In genomic region chr4:123092603-123093002, GRCh38 we compare ENCODE assay signal across 19 cellular contexts.
A peak's percentile ranks its signal among the peaks of the same experiment; 100 is the strongest.
DNase-seq lines count a peak whose midpoint lies in the region; ATAC-seq, FAIRE-seq and TF ChIP-seq lines count a peak whose summit lies in the region.
"Had no signal": no experiment of that assay in that cellular context is flagged by ENCODE, and none has a peak within 500 bp of the region (broad histone marks: within the 10 kb centered on the region; RNA-seq: fewer than 3 reads in every experiment).

No MANE protein-coding gene starts in this region.

- H3K9me1 ChIP-seq in K562 (ENCODE audit: control insufficient read depth, insufficient read depth, low read length): no peaks in the 10 kb centered on the region

- H3K27ac ChIP-seq in K562 (ENCODE audit: extremely low read depth, low read depth, low read length) (no peak overlapping the region), mesendoderm (ENCODE audit: low read depth, low read length) (no peak overlapping the region)

- WGBS in K562 (ENCODE audit: insufficient coverage, low coverage, missing lambda C conversion rate): 91% methylated on average over 1 of the region's 1 CpG
- WGBS in mesendoderm (ENCODE audit: extremely low coverage, insufficient coverage, low lambda C conversion rate): no CpG with 5 or more reads among the region's 1 CpG

- no peak for TF ChIP-seq EP300 in K562 (IDR thresholded peaks at IDR 0.05; ENCODE audit: low read length)

- H3K79me2 ChIP-seq in K562 (ENCODE audit: control insufficient read depth, insufficient read depth, low read length) (no peaks in the 10 kb centered on the region), mesendoderm (ENCODE audit: control insufficient read depth, insufficient read depth, low read length) (no peaks in the 10 kb centered on the region)

- no peak overlapping the region for H2BK5ac ChIP-seq in mesendoderm (ENCODE audit: low read length)

- in situ Hi-C loops in K562 (cut with MboI) (no loop called here), GM13977 (cut with MboI; ENCODE audit: low pct_unique_long_range_greater_than_20kb, low sequenced_read_pairs, unreplicated experiment) (no loop called here)

- H4K20me1 ChIP-seq in K562 (replicated peaks; ENCODE audit: control insufficient read depth, insufficient read depth, low read length): no peaks in the 10 kb centered on the region

- TF ChIP-seq RAD21 in K562 (CRISPR knock-in tag; conservative IDR thresholded peaks at IDR 0.05 in 1 of 2, IDR thresholded peaks at IDR 0.05 in 1 of 2): no peak

- no peak overlapping the region for H4K5ac ChIP-seq in mesendoderm (ENCODE audit: low read length)

- no peak overlapping the region for H2AFZ ChIP-seq in K562 (ENCODE audit: low read depth, low read length)

- H2BK120ac ChIP-seq in mesendoderm (ENCODE audit: low read depth, low read length): no peak overlapping the region

- POLR2A ChIA-PET in K562 (lab: Yijun Ruan, JAX): interaction anchor here (0.6 to 1.1 kb wide), 3 partner anchors 11 to 330 kb away, joined by 3 read pairs; no protein-coding TSS in a partner anchor

- no TSS peak for BruUV-seq in K562 (replicated peaks; lab: Mats Ljungman, UMichigan)

- no peak overlapping the region for H4K8ac ChIP-seq in mesendoderm (ENCODE audit: low read depth, low read length)

- H3K27me3 ChIP-seq in K562 (ENCODE audit: control insufficient read depth in 2 of 2, insufficient read depth in 2 of 2, low read length in 2 of 2) (no peaks in the 10 kb centered on the region), mesendoderm (ENCODE audit: insufficient read depth, low read length, poor library complexity) (no peaks in the 10 kb centered on the region)

- intact Hi-C loops in K562 (cut with micrococcal nuclease): loop anchor here (10.0 kb wide), 2 partner anchors 128 to 338 kb away; no protein-coding TSS in a partner anchor

- ATAC-seq in K562 (no peak), GM21423 (IDR thresholded peaks at IDR 0.05; ENCODE audit: unreplicated experiment) (no peak)
- no peak for ATAC-seq in activated T-cell treated with anti-CD3 and anti-CD28 coated beads, Interleukin-2, amount 50 U/mL, for 4 hours
- ATAC-seq: CD8-positive, alpha-beta T cell had no signal

- H3K36me3 ChIP-seq in K562 (ENCODE audit: control insufficient read depth, insufficient read depth, low read length): peaks cover 26% of the 10 kb centered on the region; the same call in 2 of the 3 replicates
- no peaks in the 10 kb centered on the region for H3K36me3 ChIP-seq in mesendoderm (ENCODE audit: control insufficient read depth, insufficient read depth, low read length)

- H2BK15ac ChIP-seq in mesendoderm (replicated peaks; ENCODE audit: low read depth): no peak overlapping the region

- H3K4me3 ChIP-seq in K562: no peak overlapping the region
- H3K4me3 ChIP-seq in mesendoderm (ENCODE audit: low read length): no peak overlapping the region
- H3K4me3 ChIP-seq: HAP-1 had no signal

- no peaks in the 10 kb centered on the region for H3K4me1 Mint-ChIP-seq in activated T-cell treated with anti-CD3 and anti-CD28 coated beads, Interleukin-2, amount 50 U/mL, for 4 hours (ENCODE audit: low read depth)

- no peak for DNase-seq in H54 (ENCODE audit: insufficient read length, low spot score)
- peak; percentile 2 for DNase-seq in LHCN-M2 (ENCODE audit: low read depth)
- DNase-seq in K562 (ENCODE audit: extremely low read depth in 1 of 4, low spot score in 3 of 4): no peak
- DNase-seq in mesendoderm: peak; percentile 39
- no peak for DNase-seq in activated T-cell treated with anti-CD3 and anti-CD28 coated beads, Interleukin-2, amount 50 U/mL, for 4 hours
- no peak for DNase-seq in NCI-H146 treated with DMSO at 0.1 percent for 48 hours (lab: John Stamatoyannopoulos, UW; ENCODE audit: unreplicated experiment)
- no peak for DNase-seq in GM13977 (ENCODE audit: low spot score)
- DNase-seq: C1 segment of cervical spinal cord; Caco-2; CD8-positive, alpha-beta T cell; DMS153; DND-41; HFFc6 had no signal

- H3K56ac ChIP-seq in mesendoderm (ENCODE audit: low read length): no peak overlapping the region

- peaks cover 33% of the 10 kb centered on the region for H3K36me3 Mint-ChIP-seq in activated T-cell treated with anti-CD3 and anti-CD28 coated beads, Interleukin-2, amount 50 U/mL, for 4 hours (ENCODE audit: insufficient read depth)

- CTCF ChIA-PET in K562 (lab: Yijun Ruan, JAX; ENCODE audit: low intra/inter-chr PET ratio): no interaction called here

- no peaks in the 10 kb centered on the region for H3K27me3 Mint-ChIP-seq in activated T-cell treated with anti-CD3 and anti-CD28 coated beads, Interleukin-2, amount 50 U/mL, for 4 hours (ENCODE audit: low read depth)

- H3K9ac ChIP-seq in K562 (ENCODE audit: insufficient read depth in 1 of 2, low read depth in 2 of 2, low read length in 2 of 2) (no peak overlapping the region), mesendoderm (ENCODE audit: low read length) (no peak overlapping the region)

- H3K4me2 ChIP-seq in K562 (ENCODE audit: insufficient read depth, low read length) (no peak overlapping the region), mesendoderm (ENCODE audit: low read length) (no peak overlapping the region)

- TF ChIP-seq POLR2A in H54 (IDR thresholded peaks at IDR 0.05; ENCODE audit: low read depth, low read length) (no peak), K562 (conservative IDR thresholded peaks at IDR 0.05) (no peak)

- peaks cover 3% of the 10 kb centered on the region for H3K9me3 Mint-ChIP-seq in activated T-cell treated with anti-CD3 and anti-CD28 coated beads, Interleukin-2, amount 50 U/mL, for 4 hours
- H3K9me3 Mint-ChIP-seq: HFFc6 had no signal

- no peak overlapping the region for H2AK5ac ChIP-seq in mesendoderm (ENCODE audit: low read length)

- no peak for TF ChIP-seq CTCF in K562 (IDR thresholded peaks at IDR 0.05 in 2 of 3, conservative IDR thresholded peaks at IDR 0.05 in 1 of 3; ENCODE audit: insufficient read depth in 2 of 3, low read depth in 1 of 3, low read length in 3 of 3)
- TF ChIP-seq CTCF in GM13977 (IDR thresholded peaks at IDR 0.05; ENCODE audit: extremely low read depth, insufficient read depth, missing control alignments): no peak

- H3K4me1 ChIP-seq in K562 (replicated peaks in 1 of 2; ENCODE audit: control insufficient read depth in 2 of 2, insufficient read depth in 2 of 2, low read length in 2 of 2) (no peaks in the 10 kb centered on the region), mesendoderm (ENCODE audit: control insufficient read depth, low read depth, low read length) (no peaks in the 10 kb centered on the region)
- H3K4me1 ChIP-seq: Caco-2, HAP-1 had no signal

- FAIRE-seq in H54 (lab: Jason Lieb, UNC) (peak; percentile 30), K562 (lab: Jason Lieb, UNC) (peak; percentile 15)
- FAIRE-seq: G401.6, GM12892, GM19239, H1 had no signal

- no peak overlapping the region for H3K4ac ChIP-seq in mesendoderm (ENCODE audit: low read depth, low read length)

- H3K23ac ChIP-seq in mesendoderm (ENCODE audit: low read length): no peak overlapping the region

- H3K18ac ChIP-seq in mesendoderm (ENCODE audit: low read length): no peak overlapping the region

- no peaks in the 10 kb centered on the region for H3K79me1 ChIP-seq in mesendoderm (ENCODE audit: low read length)

- H3K4me3 Mint-ChIP-seq in activated T-cell treated with anti-CD3 and anti-CD28 coated beads, Interleukin-2, amount 50 U/mL, for 4 hours: no peak overlapping the region
- H3K4me3 Mint-ChIP-seq: CD8-positive, alpha-beta T cell; HFFc6 had no signal

- H3K9me3 ChIP-seq in K562 (replicated peaks; ENCODE audit: control insufficient read depth, insufficient read depth, low read depth, low read length): no peaks in the 10 kb centered on the region
- H3K9me3 ChIP-seq: Caco-2, HAP-1 had no signal

TF ChIP-seq in K562, 482 proteins besides CTCF, POLR2A, EP300 and RAD21:
- TF ChIP-seq BRD4 (IDR thresholded peaks at IDR 0.05): no peak

Comparison
In these comparisons a context has a peak if more than half of its experiments do, and no peak if none do; other contexts are left out.
1. DNase-seq: peak in LHCN-M2 (single experiment) and mesendoderm (single experiment); none in H54 (single experiment), K562 (0 of 4), activated T-cell treated with anti-CD3 and anti-CD28 coated beads, Interleukin-2, amount 50 U/mL, for 4 hours (single experiment), NCI-H146 treated with DMSO at 0.1 percent for 48 hours (single experiment) and GM13977 (single experiment).